2 cellular contexts compared by ENCODE assay signal in genomic region chr6:53263915-53264314, GRCh38.
TF ChIP-seq lines count a peak whose summit lies in the region.

No MANE protein-coding gene starts in this region.

TF ChIP-seq in SK-N-SH, 30 proteins besides CTCF, POLR2A, EP300 and RAD21 (continued from another document):
- no peak for TF ChIP-seq ZBTB33 (IDR thresholded peaks at IDR 0.05; ENCODE audit: borderline replicate concordance, low read depth)
- TF ChIP-seq USF2 (IDR thresholded peaks at IDR 0.05; ENCODE audit: borderline replicate concordance, low read depth, low read length) = no peak
- no peak for TF ChIP-seq MEF2A (IDR thresholded peaks at IDR 0.05; ENCODE audit: borderline replicate concordance, low read depth)
- no peak for TF ChIP-seq CHD2 (IDR thresholded peaks at IDR 0.05; ENCODE audit: low read length, partially characterized antibody)
- TF ChIP-seq REST (IDR thresholded peaks at IDR 0.05; ENCODE audit: low read depth, low read length) = no peak
- TF ChIP-seq FOXM1 (IDR thresholded peaks at IDR 0.05; ENCODE audit: low read depth) = no peak
- TF ChIP-seq FOSL2 (IDR thresholded peaks at IDR 0.05; ENCODE audit: borderline replicate concordance, low read depth) = no peak
- no peak for TF ChIP-seq ELF1 (IDR thresholded peaks at IDR 0.05)
- TF ChIP-seq NRF1 (IDR thresholded peaks at IDR 0.05; ENCODE audit: low read depth, low read length) = no peak
- no peak for TF ChIP-seq NFIC (IDR thresholded peaks at IDR 0.05; ENCODE audit: borderline replicate concordance)
- TF ChIP-seq MXI1 (IDR thresholded peaks at IDR 0.05; ENCODE audit: low read depth, low read length) = no peak

TF ChIP-seq in WTC11, 78 proteins besides CTCF, POLR2A, EP300 and RAD21 (continued from another document):
- no peak for TF ChIP-seq STAT6 (CRISPR knock-in tag; conservative IDR thresholded peaks at IDR 0.05; ENCODE audit: low read depth)
- no peak for TF ChIP-seq ESRRA (CRISPR knock-in tag; IDR thresholded peaks at IDR 0.05; ENCODE audit: borderline replicate concordance)
- TF ChIP-seq ZNF219 (CRISPR knock-in tag; IDR thresholded peaks at IDR 0.05; ENCODE audit: borderline replicate concordance) = no peak
